Comparison of ENCODE assay signal across 1 cellular context in the genomic region with DNA sequence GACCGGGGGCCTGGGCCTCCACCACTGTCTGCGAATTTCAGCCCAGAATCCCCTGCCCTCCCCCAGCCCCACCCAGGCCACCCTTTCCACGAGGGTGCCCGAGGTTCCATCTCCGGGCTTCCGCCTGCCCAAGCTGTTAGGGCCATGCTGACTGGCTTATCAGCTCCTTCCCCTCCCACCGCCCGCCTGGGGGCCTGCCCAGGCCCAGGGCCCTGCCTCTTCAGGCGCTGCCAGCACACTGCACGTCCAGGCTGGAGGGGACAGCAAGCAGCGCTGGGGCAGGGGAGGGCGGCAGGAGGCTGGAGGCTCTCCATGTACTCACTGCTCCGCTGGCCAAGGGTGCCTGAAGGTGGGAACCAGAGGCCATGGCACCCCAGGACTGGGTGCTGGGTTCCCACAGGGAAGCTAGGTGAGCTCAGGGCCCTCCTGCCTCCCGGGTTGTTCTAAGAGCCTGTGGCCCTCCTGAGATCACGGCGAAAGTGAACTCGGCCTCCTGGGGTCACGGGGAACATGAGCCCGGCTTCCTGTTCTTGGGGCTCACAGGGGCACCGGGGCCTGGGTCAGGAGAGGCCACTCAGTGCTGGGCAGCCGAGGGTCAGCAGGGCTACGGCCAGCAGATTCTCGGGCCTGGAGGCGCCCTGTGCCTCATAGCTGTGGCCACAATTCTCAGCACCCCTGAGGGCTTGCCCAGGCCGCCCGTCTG.
TF ChIP-seq lines count a peak whose summit lies in the region.

No MANE protein-coding gene starts in this region.

TF ChIP-seq in HepG2, 621 proteins besides CTCF, POLR2A, EP300 and RAD21:
- TF ChIP-seq ZNF44 (CRISPR knock-in tag; IDR thresholded peaks at IDR 0.05) (no peak), PCBP1 (IDR thresholded peaks at IDR 0.05; ENCODE audit: borderline replicate concordance, low read depth, low read length) (0 out of 2 replicates have a peak, but pooled peaks have one; percentile 4), HNRNPLL (IDR thresholded peaks at IDR 0.05; ENCODE audit: low read depth, low read length, poor library complexity, severe bottlenecking) (peak; percentile 6), ZSCAN31 (CRISPR knock-in tag; IDR thresholded peaks at IDR 0.05; ENCODE audit: low read depth) (no peak)
- TF ChIP-seq, protein P1, sequence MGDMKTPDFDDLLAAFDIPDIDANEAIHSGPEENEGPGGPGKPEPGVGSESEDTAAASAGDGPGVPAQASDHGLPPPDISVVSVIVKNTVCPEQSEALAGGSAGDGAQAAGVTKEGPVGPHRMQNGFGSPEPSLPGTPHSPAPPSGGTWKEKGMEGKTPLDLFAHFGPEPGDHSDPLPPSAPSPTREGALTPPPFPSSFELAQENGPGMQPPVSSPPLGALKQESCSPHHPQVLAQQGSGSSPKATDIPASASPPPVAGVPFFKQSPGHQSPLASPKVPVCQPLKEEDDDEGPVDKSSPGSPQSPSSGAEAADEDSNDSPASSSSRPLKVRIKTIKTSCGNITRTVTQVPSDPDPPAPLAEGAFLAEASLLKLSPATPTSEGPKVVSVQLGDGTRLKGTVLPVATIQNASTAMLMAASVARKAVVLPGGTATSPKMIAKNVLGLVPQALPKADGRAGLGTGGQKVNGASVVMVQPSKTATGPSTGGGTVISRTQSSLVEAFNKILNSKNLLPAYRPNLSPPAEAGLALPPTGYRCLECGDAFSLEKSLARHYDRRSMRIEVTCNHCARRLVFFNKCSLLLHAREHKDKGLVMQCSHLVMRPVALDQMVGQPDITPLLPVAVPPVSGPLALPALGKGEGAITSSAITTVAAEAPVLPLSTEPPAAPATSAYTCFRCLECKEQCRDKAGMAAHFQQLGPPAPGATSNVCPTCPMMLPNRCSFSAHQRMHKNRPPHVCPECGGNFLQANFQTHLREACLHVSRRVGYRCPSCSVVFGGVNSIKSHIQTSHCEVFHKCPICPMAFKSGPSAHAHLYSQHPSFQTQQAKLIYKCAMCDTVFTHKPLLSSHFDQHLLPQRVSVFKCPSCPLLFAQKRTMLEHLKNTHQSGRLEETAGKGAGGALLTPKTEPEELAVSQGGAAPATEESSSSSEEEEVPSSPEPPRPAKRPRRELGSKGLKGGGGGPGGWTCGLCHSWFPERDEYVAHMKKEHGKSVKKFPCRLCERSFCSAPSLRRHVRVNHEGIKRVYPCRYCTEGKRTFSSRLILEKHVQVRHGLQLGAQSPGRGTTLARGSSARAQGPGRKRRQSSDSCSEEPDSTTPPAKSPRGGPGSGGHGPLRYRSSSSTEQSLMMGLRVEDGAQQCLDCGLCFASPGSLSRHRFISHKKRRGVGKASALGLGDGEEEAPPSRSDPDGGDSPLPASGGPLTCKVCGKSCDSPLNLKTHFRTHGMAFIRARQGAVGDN (CRISPR knock-in tag; IDR thresholded peaks at IDR 0.05): peak; percentile 19; the same call in 1 of the 2 replicates
- TF ChIP-seq, protein P2, sequence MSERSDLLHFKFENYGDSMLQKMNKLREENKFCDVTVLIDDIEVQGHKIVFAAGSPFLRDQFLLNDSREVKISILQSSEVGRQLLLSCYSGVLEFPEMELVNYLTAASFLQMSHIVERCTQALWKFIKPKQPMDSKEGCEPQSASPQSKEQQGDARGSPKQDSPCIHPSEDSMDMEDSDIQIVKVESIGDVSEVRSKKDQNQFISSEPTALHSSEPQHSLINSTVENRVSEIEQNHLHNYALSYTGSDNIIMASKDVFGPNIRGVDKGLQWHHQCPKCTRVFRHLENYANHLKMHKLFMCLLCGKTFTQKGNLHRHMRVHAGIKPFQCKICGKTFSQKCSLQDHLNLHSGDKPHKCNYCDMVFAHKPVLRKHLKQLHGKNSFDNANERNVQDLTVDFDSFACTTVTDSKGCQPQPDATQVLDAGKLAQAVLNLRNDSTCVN (CRISPR knock-in tag; IDR thresholded peaks at IDR 0.05; ENCODE audit: borderline replicate concordance): no peak
- TF ChIP-seq, protein P3, sequence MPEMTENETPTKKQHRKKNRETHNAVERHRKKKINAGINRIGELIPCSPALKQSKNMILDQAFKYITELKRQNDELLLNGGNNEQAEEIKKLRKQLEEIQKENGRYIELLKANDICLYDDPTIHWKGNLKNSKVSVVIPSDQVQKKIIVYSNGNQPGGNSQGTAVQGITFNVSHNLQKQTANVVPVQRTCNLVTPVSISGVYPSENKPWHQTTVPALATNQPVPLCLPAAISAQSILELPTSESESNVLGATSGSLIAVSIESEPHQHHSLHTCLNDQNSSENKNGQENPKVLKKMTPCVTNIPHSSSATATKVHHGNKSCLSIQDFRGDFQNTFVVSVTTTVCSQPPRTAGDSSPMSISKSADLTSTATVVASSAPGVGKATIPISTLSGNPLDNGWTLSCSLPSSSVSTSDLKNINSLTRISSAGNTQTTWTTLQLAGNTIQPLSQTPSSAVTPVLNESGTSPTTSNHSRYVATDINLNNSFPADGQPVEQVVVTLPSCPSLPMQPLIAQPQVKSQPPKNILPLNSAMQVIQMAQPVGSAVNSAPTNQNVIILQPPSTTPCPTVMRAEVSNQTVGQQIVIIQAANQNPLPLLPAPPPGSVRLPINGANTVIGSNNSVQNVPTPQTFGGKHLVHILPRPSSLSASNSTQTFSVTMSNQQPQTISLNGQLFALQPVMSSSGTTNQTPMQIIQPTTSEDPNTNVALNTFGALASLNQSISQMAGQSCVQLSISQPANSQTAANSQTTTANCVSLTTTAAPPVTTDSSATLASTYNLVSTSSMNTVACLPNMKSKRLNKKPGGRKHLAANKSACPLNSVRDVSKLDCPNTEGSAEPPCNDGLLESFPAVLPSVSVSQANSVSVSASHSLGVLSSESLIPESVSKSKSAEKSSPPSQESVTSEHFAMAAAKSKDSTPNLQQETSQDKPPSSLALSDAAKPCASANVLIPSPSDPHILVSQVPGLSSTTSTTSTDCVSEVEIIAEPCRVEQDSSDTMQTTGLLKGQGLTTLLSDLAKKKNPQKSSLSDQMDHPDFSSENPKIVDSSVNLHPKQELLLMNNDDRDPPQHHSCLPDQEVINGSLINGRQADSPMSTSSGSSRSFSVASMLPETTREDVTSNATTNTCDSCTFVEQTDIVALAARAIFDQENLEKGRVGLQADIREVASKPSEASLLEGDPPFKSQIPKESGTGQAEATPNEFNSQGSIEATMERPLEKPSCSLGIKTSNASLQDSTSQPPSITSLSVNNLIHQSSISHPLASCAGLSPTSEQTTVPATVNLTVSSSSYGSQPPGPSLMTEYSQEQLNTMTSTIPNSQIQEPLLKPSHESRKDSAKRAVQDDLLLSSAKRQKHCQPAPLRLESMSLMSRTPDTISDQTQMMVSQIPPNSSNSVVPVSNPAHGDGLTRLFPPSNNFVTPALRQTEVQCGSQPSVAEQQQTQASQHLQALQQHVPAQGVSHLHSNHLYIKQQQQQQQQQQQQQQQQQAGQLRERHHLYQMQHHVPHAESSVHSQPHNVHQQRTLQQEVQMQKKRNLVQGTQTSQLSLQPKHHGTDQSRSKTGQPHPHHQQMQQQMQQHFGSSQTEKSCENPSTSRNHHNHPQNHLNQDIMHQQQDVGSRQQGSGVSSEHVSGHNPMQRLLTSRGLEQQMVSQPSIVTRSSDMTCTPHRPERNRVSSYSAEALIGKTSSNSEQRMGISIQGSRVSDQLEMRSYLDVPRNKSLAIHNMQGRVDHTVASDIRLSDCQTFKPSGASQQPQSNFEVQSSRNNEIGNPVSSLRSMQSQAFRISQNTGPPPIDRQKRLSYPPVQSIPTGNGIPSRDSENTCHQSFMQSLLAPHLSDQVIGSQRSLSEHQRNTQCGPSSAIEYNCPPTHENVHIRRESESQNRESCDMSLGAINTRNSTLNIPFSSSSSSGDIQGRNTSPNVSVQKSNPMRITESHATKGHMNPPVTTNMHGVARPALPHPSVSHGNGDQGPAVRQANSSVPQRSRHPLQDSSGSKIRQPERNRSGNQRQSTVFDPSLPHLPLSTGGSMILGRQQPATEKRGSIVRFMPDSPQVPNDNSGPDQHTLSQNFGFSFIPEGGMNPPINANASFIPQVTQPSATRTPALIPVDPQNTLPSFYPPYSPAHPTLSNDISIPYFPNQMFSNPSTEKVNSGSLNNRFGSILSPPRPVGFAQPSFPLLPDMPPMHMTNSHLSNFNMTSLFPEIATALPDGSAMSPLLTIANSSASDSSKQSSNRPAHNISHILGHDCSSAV (CRISPR knock-in tag; IDR thresholded peaks at IDR 0.05; ENCODE audit: borderline replicate concordance): no peak
